ENCODE assay signal across 8 cellular contexts in the genomic region with DNA sequence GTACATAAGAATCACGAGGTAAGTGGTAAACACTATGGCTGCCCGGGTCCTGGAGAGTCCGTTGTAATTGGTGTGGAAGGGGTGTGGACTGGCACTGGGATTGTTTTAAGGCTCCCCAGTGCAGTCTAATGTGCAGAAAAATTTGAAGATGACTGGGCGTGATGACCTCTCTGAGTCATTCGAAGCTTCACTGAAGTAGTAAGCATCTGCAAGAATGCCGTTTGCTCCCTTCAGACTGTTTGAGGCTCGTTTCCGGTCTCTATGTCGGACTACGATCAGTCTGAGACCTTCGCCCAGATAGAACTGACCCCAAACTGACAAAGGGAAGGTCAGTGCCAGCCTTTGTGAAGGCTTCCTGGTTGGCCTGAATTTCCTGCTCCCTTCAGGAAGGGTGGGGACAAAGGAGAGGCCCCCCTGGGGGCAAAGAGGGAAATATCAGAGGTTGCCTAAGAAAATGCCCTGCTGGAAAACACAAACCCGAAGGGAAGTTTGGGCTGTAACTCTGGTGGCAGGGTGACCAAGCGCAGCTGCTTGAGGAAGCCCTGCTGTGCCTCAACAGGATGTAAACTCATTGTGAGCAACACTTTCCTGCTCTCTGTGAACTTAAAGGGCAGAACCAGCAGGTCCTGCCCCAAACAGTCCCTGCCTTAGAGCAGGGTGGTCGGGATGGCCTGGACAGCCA. TPM values are rescaled to one million over a fixed set of nuclear protein-coding genes. Genes with fewer than 3 reads are reported as not detected.
DNase-seq lines count a peak whose midpoint lies in the region; ATAC-seq, FAIRE-seq and TF ChIP-seq lines count a peak whose summit lies in the region.

No MANE protein-coding gene starts in this region.

- intact Hi-C loops in CD8-positive, alpha-beta T cell (cut with DNase I, micrococcal nuclease): no loop called here
- intact Hi-C loops in endothelial cell of umbilical vein (cut with micrococcal nuclease): loop anchor here (1.0 to 10.0 kb wide), 7 partner anchors 11 to 846 kb away; a partner anchor contains a TSS
- intact Hi-C loops in posterior cingulate gyrus (cut with DNase I): no loop called here

- no peak overlapping the region for H3K4me3 ChIP-seq in CD8-positive, alpha-beta T cell (ENCODE audit: low read depth, low read length)
- no peak overlapping the region for H3K4me3 ChIP-seq in endothelial cell of umbilical vein (replicated peaks in 1 of 3; ENCODE audit: insufficient read depth in 1 of 3, low read depth in 1 of 3, low read length in 3 of 3)

- dilution Hi-C loops in endothelial cell of umbilical vein (cut with MboI; ENCODE audit: extremely low pct_ligation_motif_present, low sequenced_read_pairs): loop anchor here (25.0 kb wide), 1 partner anchor 426 kb away; no protein-coding TSS in a partner anchor

- H3K79me2 ChIP-seq in endothelial cell of umbilical vein (ENCODE audit: control insufficient read depth, insufficient read depth, low read length): no peaks in the 10 kb centered on the region

- no peaks in the 10 kb centered on the region for H3K27me3 ChIP-seq in CD8-positive, alpha-beta T cell (ENCODE audit: insufficient read depth, low read length)
- no peaks in the 10 kb centered on the region for H3K27me3 ChIP-seq in endothelial cell of umbilical vein (ENCODE audit: control insufficient read depth in 2 of 2, insufficient read depth in 2 of 2, low read length in 2 of 2)

- no peaks in the 10 kb centered on the region for H3K27me3 Mint-ChIP-seq in CD8-positive, alpha-beta T cell (ENCODE audit: low read depth)
- H3K27me3 Mint-ChIP-seq in T-cell (no peaks in the 10 kb centered on the region), osteocyte (ENCODE audit: unreplicated experiment) (no peaks in the 10 kb centered on the region)

- H3K9me3 ChIP-seq in CD8-positive, alpha-beta T cell (ENCODE audit: low read length): no peaks in the 10 kb centered on the region
- no peaks in the 10 kb centered on the region for H3K9me3 ChIP-seq in endothelial cell of umbilical vein (replicated peaks; ENCODE audit: control insufficient read depth, insufficient read depth, low read length)

- TF ChIP-seq POLR2A in H54 (IDR thresholded peaks at IDR 0.05; ENCODE audit: low read depth, low read length) (0 out of 2 replicates have a peak, but pooled peaks have one; percentile 14), endothelial cell of umbilical vein (IDR thresholded peaks at IDR 0.05; ENCODE audit: low read depth, low read length) (peak; percentile 87)

- POLR2A ChIA-PET in CD8-positive, alpha-beta T cell (lab: Charles Lee): interaction anchor here (0.5 to 0.6 kb wide), 2 partner anchors 126 to 181 kb away, joined by 3 read pairs; no protein-coding TSS in a partner anchor
- POLR2A ChIA-PET in T-cell (lab: Charles Lee): no interaction called here
- POLR2A ChIA-PET in endothelial cell of umbilical vein (lab: Charles Lee): interaction anchor here (0.6 to 3.8 kb wide), 5 partner anchors 10 to 424 kb away, joined by 3 to 21 read pairs (median 3); a partner anchor contains a TSS

- ATAC-seq in CD8-positive, alpha-beta T cell: peak; percentile 73
- ATAC-seq in T-cell (replicated peaks in 1 of 4): peak; percentile 55 to 84 (median 70)

- H3K36me3 Mint-ChIP-seq in CD8-positive, alpha-beta T cell: peaks cover 5% of the 10 kb centered on the region
- peaks cover 25% of the 10 kb centered on the region for H3K36me3 Mint-ChIP-seq in T-cell
- H3K36me3 Mint-ChIP-seq in osteocyte (ENCODE audit: unreplicated experiment): no peaks in the 10 kb centered on the region

- peaks cover 6% of the 10 kb centered on the region for H3K4me1 ChIP-seq in CD8-positive, alpha-beta T cell (ENCODE audit: insufficient read depth, low read length)
- H3K4me1 ChIP-seq in endothelial cell of umbilical vein (ENCODE audit: control insufficient read depth, extremely low read depth, insufficient read depth, low read length): peaks cover 73% of the 10 kb centered on the region

- H3K36me3 ChIP-seq in CD8-positive, alpha-beta T cell (ENCODE audit: insufficient read depth, low read length): no peaks in the 10 kb centered on the region
- H3K36me3 ChIP-seq in endothelial cell of umbilical vein (ENCODE audit: control insufficient read depth in 2 of 2, extremely low read depth in 1 of 2, insufficient read depth in 2 of 2, low read length in 2 of 2): no peaks in the 10 kb centered on the region

- peak overlapping the region; percentile 14 for H3K27ac Mint-ChIP-seq in CD8-positive, alpha-beta T cell
- peak overlapping the region; percentile 53 to 66 for H3K27ac Mint-ChIP-seq in T-cell
- H3K27ac Mint-ChIP-seq in osteocyte (ENCODE audit: unreplicated experiment): peak overlapping the region; percentile 96

- H3K27ac ChIP-seq in CD8-positive, alpha-beta T cell (ENCODE audit: low read depth, low read length): no peak overlapping the region
- peak overlapping the region; percentile 93 for H3K27ac ChIP-seq in endothelial cell of umbilical vein (ENCODE audit: insufficient read depth, low read depth, low read length)

- no TSS peak for BruUV-seq in endothelial cell of umbilical vein (replicated peaks; lab: Mats Ljungman, UMichigan)

- CTCF ChIA-PET in CD8-positive, alpha-beta T cell (lab: Charles Lee): interaction anchor here (0.6 kb wide), 1 partner anchor 9 kb away, joined by 3 read pairs; no protein-coding TSS in a partner anchor
- CTCF ChIA-PET in T-cell (lab: Charles Lee): interaction anchor here (0.5 to 1.1 kb wide), 2 partner anchors 12 to 612 kb away, joined by 3 to 5 read pairs; no protein-coding TSS in a partner anchor
- CTCF ChIA-PET in endothelial cell of umbilical vein (lab: Charles Lee): interaction anchor here (0.9 to 4.7 kb wide), 3 partner anchors 10 to 161 kb away, joined by 3 to 44 read pairs (median 3); a partner anchor contains a TSS

- DNase-seq in CD8-positive, alpha-beta T cell: no peak
- DNase-seq in H54 (ENCODE audit: insufficient read length, low spot score) (peak; percentile 52), T-cell (peak in 1 of 34 experiments; percentile 12), endothelial cell of umbilical vein (ENCODE audit: low read depth, low spot score) (peak; percentile 96), osteocyte (ENCODE audit: extremely low spot score, unreplicated experiment) (no peak), NCI-H187 (lab: John Stamatoyannopoulos, UW) (no peak), posterior cingulate gyrus (no peak), SHP77 (lab: John Stamatoyannopoulos, UW) (no peak)

- H3K4me3 Mint-ChIP-seq in CD8-positive, alpha-beta T cell: peak overlapping the region; percentile 40
- peak overlapping the region in 1 of 3 donors; percentile 50 for H3K4me3 Mint-ChIP-seq in T-cell
- peak overlapping the region; percentile 46 for H3K4me3 Mint-ChIP-seq in osteocyte (ENCODE audit: unreplicated experiment)

- H3K4me2 ChIP-seq in endothelial cell of umbilical vein (ENCODE audit: insufficient read depth, low read length): peak overlapping the region; percentile 21

- H2AFZ ChIP-seq in endothelial cell of umbilical vein (ENCODE audit: low read depth, low read length): no peak overlapping the region

- H3K9ac ChIP-seq in endothelial cell of umbilical vein (replicated peaks; ENCODE audit: extremely low read depth, insufficient read depth, low read length): peak overlapping the region; percentile 77

- FAIRE-seq in H54 (lab: Jason Lieb, UNC) (peak; percentile 94), endothelial cell of umbilical vein (lab: Jason Lieb, UNC) (peak; percentile 97)

- no peaks in the 10 kb centered on the region for H3K9me3 Mint-ChIP-seq in CD8-positive, alpha-beta T cell
- H3K9me3 Mint-ChIP-seq in T-cell (no peaks in the 10 kb centered on the region), osteocyte (ENCODE audit: unreplicated experiment) (no peaks in the 10 kb centered on the region)

- H3K9me1 ChIP-seq in endothelial cell of umbilical vein (replicated peaks; ENCODE audit: control insufficient read depth, extremely low read depth, insufficient read depth, low read length): no peaks in the 10 kb centered on the region

- H4K20me1 ChIP-seq in endothelial cell of umbilical vein (replicated peaks; ENCODE audit: control insufficient read depth, extremely low read depth, insufficient read depth, low read length): no peaks in the 10 kb centered on the region

- TF ChIP-seq CTCF in CD8-positive, alpha-beta T cell (IDR thresholded peaks at IDR 0.05): no peak
- TF ChIP-seq CTCF in endothelial cell of umbilical vein (IDR thresholded peaks at IDR 0.05; ENCODE audit: extremely low read depth in 1 of 2, insufficient read depth in 1 of 2, low read depth in 1 of 2, low read length in 2 of 2) (peak in 1 of 2 donors; percentile 5), osteocyte (IDR thresholded peaks at IDR 0.05) (no peak)

- H3K4me1 Mint-ChIP-seq in CD8-positive, alpha-beta T cell (ENCODE audit: low read depth): peaks cover 31% of the 10 kb centered on the region
- peaks cover 26 to 38% (median 37%) of the 10 kb centered on the region in 3 donors for H3K4me1 Mint-ChIP-seq in T-cell
- H3K4me1 Mint-ChIP-seq in osteocyte (ENCODE audit: unreplicated experiment): peaks cover 95% of the 10 kb centered on the region

TF ChIP-seq in endothelial cell of umbilical vein, 7 proteins besides CTCF, POLR2A, EP300 and RAD21 (continues in another document):
- TF ChIP-seq EZH2 (IDR thresholded peaks at IDR 0.05; ENCODE audit: borderline replicate concordance, low read depth, low read length, severe bottlenecking): no peak

RNA-seq across cellular contexts. Expression of a gene that starts 34.6 kb away (rescaled TPM):
- total RNA-seq in CD8-positive, alpha-beta T cell: 10 to 100 TPM in 1 of 2 experiments, 1 to 10 TPM in 1; 9.1 to 11.3 TPM
- 10 to 100 TPM; 14.5 to 19.0 (median 17.6) TPM for total RNA-seq in T-cell
- total RNA-seq in endothelial cell of umbilical vein: 18.7 and 20.3 TPM in 2 replicates
- 27.1 and 32.2 TPM in 2 replicates for polyA plus RNA-seq in endothelial cell of umbilical vein
- 24.7 and 26.8 TPM in 2 replicates for polyA plus RNA-seq in endothelial cell of umbilical vein (2011; cell fraction: cytosol; rRNA removed)
- polyA plus RNA-seq in endothelial cell of umbilical vein (2011; cell fraction: nucleus; rRNA removed): 22.9 and 23.5 TPM in 2 replicates
- 15.7 and 17.1 TPM in 2 replicates for polyA plus RNA-seq in endothelial cell of umbilical vein (2012)
- polyA minus RNA-seq in endothelial cell of umbilical vein: 48.8 and 59.8 TPM in 2 replicates
- polyA minus RNA-seq in endothelial cell of umbilical vein (2011; cell fraction: cytosol; rRNA and poly(A)+ RNA removed): 12.0 TPM
- polyA minus RNA-seq in endothelial cell of umbilical vein (2011; cell fraction: nucleus; rRNA and poly(A)+ RNA removed): 26.5 and 38.8 TPM in 2 replicates
- total RNA-seq in osteocyte: 28.0 and 28.9 TPM in 2 replicates

RNA-seq across cellular contexts. Expression of a gene that starts 34.8 kb away (rescaled TPM):
- 10 to 100 TPM; 30.1 to 33.4 TPM for total RNA-seq in CD8-positive, alpha-beta T cell
- 10 to 100 TPM; 27.7 to 38.0 (median 34.2) TPM for total RNA-seq in T-cell
- total RNA-seq in endothelial cell of umbilical vein: 27.4 and 29.9 TPM in 2 replicates
- 14.4 and 16.5 TPM in 2 replicates for polyA plus RNA-seq in endothelial cell of umbilical vein
- polyA plus RNA-seq in endothelial cell of umbilical vein (2011; cell fraction: cytosol; rRNA removed): 19.0 and 19.5 TPM in 2 replicates
- polyA plus RNA-seq in endothelial cell of umbilical vein (2011; cell fraction: nucleus; rRNA removed): 36.6 and 37.8 TPM in 2 replicates
- 18.1 and 24.8 TPM in 2 replicates for polyA plus RNA-seq in endothelial cell of umbilical vein (2012)
- polyA minus RNA-seq in endothelial cell of umbilical vein: 84.9 and 93.4 TPM in 2 replicates
- 17.7 TPM for polyA minus RNA-seq in endothelial cell of umbilical vein (2011; cell fraction: cytosol; rRNA and poly(A)+ RNA removed)
- polyA minus RNA-seq in endothelial cell of umbilical vein (2011; cell fraction: nucleus; rRNA and poly(A)+ RNA removed): 96.8 and 111 TPM in 2 replicates
- total RNA-seq in osteocyte: 23.7 and 24.7 TPM in 2 replicates

Comparison
In these comparisons a context has a peak if more than half of its experiments do, and no peak if none do; other contexts are left out.
1. DNase-seq: peak in H54 (single experiment) and endothelial cell of umbilical vein (single experiment); none in CD8-positive, alpha-beta T cell (0 of 7), osteocyte (single experiment), NCI-H187 (0 of 2), posterior cingulate gyrus (0 of 10) and SHP77 (0 of 2).
2. H3K27ac Mint-ChIP-seq: peak in every context shown above with its lines; median percentile 96 in osteocyte; 60 in T-cell; 14 in CD8-positive, alpha-beta T cell.
3. POLR2A ChIA-PET loops: an anchor here in CD8-positive, alpha-beta T cell (0.5 to 0.6 kb wide) and endothelial cell of umbilical vein (0.6 to 3.8 kb wide); none called in T-cell.